ENCODE assay signal across 9 cellular contexts in the genomic region with DNA sequence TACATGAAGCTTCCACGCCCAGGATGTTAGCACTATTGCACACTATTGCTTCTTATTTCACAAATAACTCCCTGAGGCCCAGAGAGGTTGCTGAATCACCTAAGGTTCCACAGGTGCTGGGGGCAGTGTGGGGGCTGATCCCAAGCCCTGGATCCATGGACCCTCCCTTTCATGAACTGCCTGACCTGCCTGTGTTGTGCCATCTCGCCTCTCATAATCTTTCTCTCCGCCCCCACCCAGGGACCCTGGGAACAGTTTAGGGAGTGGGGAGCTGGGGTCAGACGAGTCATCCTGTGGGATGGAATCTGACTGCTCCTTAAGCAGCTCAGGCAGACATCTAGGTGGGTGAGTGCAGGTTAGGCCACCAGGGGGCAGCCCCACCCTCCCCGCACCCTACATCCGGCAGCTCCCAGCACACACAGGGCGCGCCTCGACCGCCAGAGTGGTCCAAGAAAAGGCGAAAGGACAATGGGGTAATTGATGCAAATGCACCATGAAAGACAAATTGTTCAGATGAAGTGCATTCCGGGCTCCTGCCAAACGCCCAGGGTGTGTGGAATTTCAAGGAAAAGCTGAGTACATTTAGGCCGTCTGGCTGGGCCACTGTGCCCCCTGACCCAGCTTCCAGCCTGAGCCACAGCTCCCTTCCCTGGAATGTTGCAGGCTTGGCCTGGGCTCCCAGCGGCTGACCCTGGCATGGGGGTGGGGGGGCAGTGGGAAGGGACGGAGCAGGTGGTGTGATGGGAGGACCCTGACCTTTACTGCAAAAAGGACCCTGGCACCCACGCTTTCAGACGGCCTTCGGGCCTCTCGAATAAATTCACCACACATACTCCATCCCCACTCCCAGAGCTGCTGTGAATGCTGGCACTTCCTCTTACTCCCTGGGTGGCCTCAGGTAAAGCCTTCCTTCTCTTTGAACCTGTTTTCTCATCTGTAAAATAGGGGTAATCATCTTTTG. TPM values are rescaled to one million over a fixed set of nuclear protein-coding genes. Genes with fewer than 3 reads are reported as not detected.
DNase-seq lines count a peak whose midpoint lies in the region; ATAC-seq and TF ChIP-seq lines count a peak whose summit lies in the region.
"Had no signal": no experiment of that assay in that cellular context is flagged by ENCODE, and none has a peak within 500 bp of the region (broad histone marks: within the 10 kb centered on the region; RNA-seq: fewer than 3 reads in every experiment).

No MANE protein-coding gene starts in this region.

- H2BK20ac ChIP-seq in H9 (ENCODE audit: low read depth, low read length, poor library complexity, severe bottlenecking) = no peak overlapping the region

- H4K91ac ChIP-seq in H9 (ENCODE audit: insufficient read length, low read depth, low read length) = no peak overlapping the region

- no peak overlapping the region for H3K18ac ChIP-seq in H9 (ENCODE audit: insufficient read length, low read depth, low read length)

- H2AK5ac ChIP-seq in H9 (ENCODE audit: insufficient read length, low read length) = no peak overlapping the region

- H3K4ac ChIP-seq in H9 (ENCODE audit: low read depth, low read length) = no peak overlapping the region

- no peaks in the 10 kb centered on the region for H3K79me1 ChIP-seq in H9 (ENCODE audit: insufficient read depth, low read depth, low read length, poor library complexity, severe bottlenecking)

- TF ChIP-seq CTCF in DOHH2 (IDR thresholded peaks at IDR 0.05; ENCODE audit: low read depth, low read length, poor library complexity, severe bottlenecking) (peak; percentile 83), H9 (conservative IDR thresholded peaks at IDR 0.05) (peak; percentile 92)

- no peak overlapping the region for H3K27ac Mint-ChIP-seq in H9

- no peaks in the 10 kb centered on the region for H3K36me3 Mint-ChIP-seq in H9 (ENCODE audit: insufficient read depth in 1 of 3, low read depth in 3 of 3)

- no peak overlapping the region for H3K56ac ChIP-seq in H9 (ENCODE audit: insufficient read length, low read depth, low read length)

- H3K79me2 ChIP-seq in DOHH2 (ENCODE audit: control insufficient read depth, low read length) = no peaks in the 10 kb centered on the region
- H3K79me2 ChIP-seq in H9 (ENCODE audit: insufficient read depth, low read length) = no peaks in the 10 kb centered on the region

- H3F3A ChIP-seq in DOHH2 (ENCODE audit: control insufficient read depth, insufficient read depth) = no peaks in the 10 kb centered on the region

- H3K9me3 ChIP-seq in DOHH2 (ENCODE audit: control insufficient read depth, insufficient read depth, low read length) (no peaks in the 10 kb centered on the region), H9 (ENCODE audit: control insufficient read depth, low read depth, low read length) (no peaks in the 10 kb centered on the region)

- H3K9ac ChIP-seq in H9 (ENCODE audit: extremely low read depth, insufficient read length, low read length) = no peak overlapping the region

- no peak overlapping the region for H3T11ph ChIP-seq in H9 (ENCODE audit: low read length)

- H3K4me3 Mint-ChIP-seq in H9 = no peak overlapping the region
- H3K4me3 Mint-ChIP-seq: activated naive CD4-positive, alpha-beta T cell treated with anti-CD3 and anti-CD28 coated beads, Interleukin-2, amount 50 U/mL, for 24 hours had no signal

- no peak for ATAC-seq in GM18498 (IDR thresholded peaks at IDR 0.05; ENCODE audit: unreplicated experiment)

- H3K4me1 ChIP-seq in DOHH2 (ENCODE audit: control insufficient read depth, low read length) (peaks cover 13% of the 10 kb centered on the region), H9 (ENCODE audit: insufficient read depth, low read length) (peaks cover 2% of the 10 kb centered on the region; the same call in 1 of the 2 replicates)

- no peak overlapping the region for H3K27ac ChIP-seq in DOHH2 (ENCODE audit: low read depth, low read length)
- H3K27ac ChIP-seq in H9 (ENCODE audit: insufficient read length, low read depth, low read length) = no peak overlapping the region

- H4K5ac ChIP-seq in H9 (ENCODE audit: insufficient read length, low read depth, low read length) = no peak overlapping the region

- H2BK15ac ChIP-seq in H9 (ENCODE audit: low read depth, low read length) = no peak overlapping the region

- H3K4me3 ChIP-seq in DOHH2 (ENCODE audit: low read length) = no peak overlapping the region

- no peak overlapping the region for H2BK12ac ChIP-seq in H9 (ENCODE audit: insufficient read length, low read depth, low read length)

- WGBS in H9 (ENCODE audit: extremely low coverage, insufficient read length, low lambda C conversion rate) = no CpG with 5 or more reads among the region's 20 CpGs

- H3K23me2 ChIP-seq in H9 (ENCODE audit: insufficient read length, low read depth, low read length, poor library complexity, severe bottlenecking) = no peaks in the 10 kb centered on the region

- H3K36me3 ChIP-seq in DOHH2 (ENCODE audit: control insufficient read depth, low read length) = no peaks in the 10 kb centered on the region

- H3K23ac ChIP-seq in H9 (ENCODE audit: insufficient read length, low read depth, low read length) = no peak overlapping the region

- no peaks in the 10 kb centered on the region for H3K9me2 ChIP-seq in DOHH2 (replicated peaks; ENCODE audit: control insufficient read depth, low read length)

- no peak overlapping the region for H3K14ac ChIP-seq in H9 (ENCODE audit: insufficient read depth, low read length)

- H2BK120ac ChIP-seq in H9 (ENCODE audit: low read depth, low read length, poor library complexity, severe bottlenecking) = no peak overlapping the region

- DNase-seq in H9 = peak; percentile 92
- DNase-seq in NCI-H1092 (lab: John Stamatoyannopoulos, UW) = peak; percentile 46
- peak; percentile 22 to 46 (median 30) for DNase-seq in activated CD4-positive, CD25-positive, alpha-beta regulatory T cell (lab: John Stamatoyannopoulos, UW)
- peak; percentile 77 for DNase-seq in cerebellar cortex (ENCODE audit: low spot score)
- peak; percentile 86 for DNase-seq in left kidney (ENCODE audit: low read depth, low spot score)
- DNase-seq in stimulated activated CD4-positive, alpha-beta T cell treated with anti-CD3 and anti-CD28 coated beads, Interleukin-4, amount 100 ng/mL, for 1 hour = peak; percentile 63

- peak overlapping the region; percentile 44 for H3K4me2 ChIP-seq in DOHH2 (ENCODE audit: low read length)
- peak overlapping the region; percentile 4 for H3K4me2 ChIP-seq in H9 (ENCODE audit: insufficient read depth, insufficient read length, low read length)

- H3K4me1 Mint-ChIP-seq in H9 = peaks cover 26 to 36% of the 10 kb centered on the region in 2 experiments

- H4K8ac ChIP-seq in H9 (replicated peaks; ENCODE audit: insufficient read length, low read depth, low read length) = no peak overlapping the region

- H4K20me1 ChIP-seq in DOHH2 (ENCODE audit: control insufficient read depth, insufficient read depth, low read depth, low read length) = no peaks in the 10 kb centered on the region
- H4K20me1 ChIP-seq in H9 (ENCODE audit: control insufficient read depth, insufficient read depth, insufficient read length) = no peaks in the 10 kb centered on the region

- peaks cover 15% of the 10 kb centered on the region for H3K27me3 ChIP-seq in DOHH2 (ENCODE audit: control insufficient read depth, low read length)
- H3K27me3 ChIP-seq in H9 (ENCODE audit: insufficient read depth, low read length) = no peaks in the 10 kb centered on the region

- H2BK5ac ChIP-seq in H9 (ENCODE audit: insufficient read length, low read length) = no peak overlapping the region

- peaks cover 0 to 2% of the 10 kb centered on the region in 2 experiments; a peak in 1 of 5 replicates for H3K9me3 Mint-ChIP-seq in H9
- H3K9me3 Mint-ChIP-seq: activated naive CD4-positive, alpha-beta T cell treated with anti-CD3 and anti-CD28 coated beads, Interleukin-2, amount 50 U/mL, for 24 hours had no signal

- H2AFZ ChIP-seq in H9 (ENCODE audit: low read length) = no peak overlapping the region

- peaks cover 5% of the 10 kb centered on the region for H3K27me3 Mint-ChIP-seq in H9 (ENCODE audit: low read depth)

RNA-seq across cellular contexts. Expression of a gene that starts 20.8 kb away (rescaled TPM):
- total RNA-seq in H9 (2021) = 53.9 and 55.0 TPM in 2 replicates

RNA-seq across cellular contexts. Expression of a gene that starts 26.7 kb away (rescaled TPM):
- 0.29 TPM in 1 of 2 replicates, not detected in the other for total RNA-seq in H9 (2021)

RNA-seq across cellular contexts. Expression of a gene that starts 49.1 kb away (rescaled TPM):
- 29.0 and 30.1 TPM in 2 replicates for total RNA-seq in H9 (2021)

RNA-seq across cellular contexts. Expression of a gene that starts 58.7 kb away (rescaled TPM):
- 0.44 TPM in 2 replicates for total RNA-seq in H9 (2021)

Comparison
In these comparisons a context has a peak if more than half of its experiments do, and no peak if none do; other contexts are left out.
1. DNase-seq: peak in every context shown above with its lines; median percentile 92 in H9; 86 in left kidney; 77 in cerebellar cortex; 63 in stimulated activated CD4-positive, alpha-beta T cell treated with anti-CD3 and anti-CD28 coated beads, Interleukin-4, amount 100 ng/mL, for 1 hour; 46 in NCI-H1092; 30 in activated CD4-positive, CD25-positive, alpha-beta regulatory T cell.